ENCODE assay signal across 13 cellular contexts in genomic region chr1:24981632-24982007, GRCh38. TPM values are rescaled to one million over a fixed set of nuclear protein-coding genes. Genes with fewer than 3 reads are reported as not detected.
A peak's percentile ranks its signal among the peaks of the same experiment; 100 is the strongest.
DNase-seq lines count a peak whose midpoint lies in the region; ATAC-seq and TF ChIP-seq lines count a peak whose summit lies in the region.
"Had no signal": no experiment of that assay in that cellular context is flagged by ENCODE, and none has a peak within 500 bp of the region (broad histone marks: within the 10 kb centered on the region; RNA-seq: fewer than 3 reads in every experiment).

No MANE protein-coding gene starts in this region.

- no peak for TF ChIP-seq CTCF in HFFc6 (IDR thresholded peaks at IDR 0.05)

- no peaks in the 10 kb centered on the region for H3K27me3 Mint-ChIP-seq in T-cell
- H3K27me3 Mint-ChIP-seq in activated naive CD8-positive, alpha-beta T cell treated with anti-CD3 and anti-CD28 coated beads, Interleukin-2, amount 50 U/mL, for 24 hours, result no peaks in the 10 kb centered on the region
- H3K27me3 Mint-ChIP-seq in HFFc6 (ENCODE audit: insufficient read depth), result peaks cover 36% of the 10 kb centered on the region

- CTCF ChIA-PET in T-cell (lab: Charles Lee), result interaction anchor here in 1 of 2 donors (1.9 kb wide), 1 partner anchor 10 kb away, joined by 4 read pairs; no protein-coding TSS in a partner anchor

- H3K9me3 Mint-ChIP-seq in T-cell, result peaks cover 3 to 4% (median 3%) of the 10 kb centered on the region in 3 donors
- peaks cover 10% of the 10 kb centered on the region for H3K9me3 Mint-ChIP-seq in activated naive CD8-positive, alpha-beta T cell treated with anti-CD3 and anti-CD28 coated beads, Interleukin-2, amount 50 U/mL, for 24 hours
- H3K9me3 Mint-ChIP-seq in HFFc6, result peaks cover 12% of the 10 kb centered on the region

- DNase-seq in T-cell (peak in 10 of 34 experiments; percentile 24 to 42 (median 34)), HFFc6 (no peak), T1000 (lab: John Stamatoyannopoulos, UW) (no peak), NOMO-1 treated with dmso at 0.1 percent for 144 hours (lab: John Stamatoyannopoulos, UW; ENCODE audit: unreplicated experiment) (no peak)
- peak; percentile 34 for DNase-seq in activated CD4-positive, alpha-beta T cell treated with anti-CD3 and anti-CD28 coated beads, Interleukin-2, amount 50 U/mL, for 1 hour
- DNase-seq in activated naive CD8-positive, alpha-beta T cell treated with anti-CD3 and anti-CD28 coated beads, Interleukin-2, amount 50 U/mL, for 24 hours, result no peak
- peak; percentile 64 for DNase-seq in stimulated activated CD8-positive, alpha-beta memory T cell treated with anti-CD3 and anti-CD28 coated beads, Interleukin-4, amount 100 ng/mL, for 48 hours
- DNase-seq: KG1, NCI-H146, thyroid gland had no signal

- H3K4me3 Mint-ChIP-seq in T-cell (peak overlapping the region in 2 of 3 donors; percentile 11 to 78), HFFc6 (no peak overlapping the region)
- H3K4me3 Mint-ChIP-seq in activated naive CD8-positive, alpha-beta T cell treated with anti-CD3 and anti-CD28 coated beads, Interleukin-2, amount 50 U/mL, for 24 hours, result peak overlapping the region; percentile 47

- POLR2A ChIA-PET in T-cell (lab: Charles Lee), result interaction anchor here in 1 of 2 donors (0.6 kb wide), 1 partner anchor 53 kb away, joined by 3 read pairs; no protein-coding TSS in a partner anchor

- H3K27ac Mint-ChIP-seq in T-cell (peak overlapping the region; percentile 77 to 88), HFFc6 (no peak overlapping the region)
- peak overlapping the region; percentile 96 for H3K27ac Mint-ChIP-seq in activated naive CD8-positive, alpha-beta T cell treated with anti-CD3 and anti-CD28 coated beads, Interleukin-2, amount 50 U/mL, for 24 hours

- ATAC-seq in T-cell (replicated peaks in 1 of 4), result peak; percentile 52 to 67 (median 62)
- peak; percentile 65 for ATAC-seq in activated naive CD8-positive, alpha-beta T cell treated with anti-CD3 and anti-CD28 coated beads, Interleukin-2, amount 50 U/mL, for 24 hours
- ATAC-seq: gastroesophageal sphincter had no signal

- H3K4me1 Mint-ChIP-seq in T-cell (peaks cover 91 to 94% (median 93%) of the 10 kb centered on the region in 3 donors), HFFc6 (ENCODE audit: low read depth) (no peaks in the 10 kb centered on the region)
- peaks cover 94% of the 10 kb centered on the region for H3K4me1 Mint-ChIP-seq in activated naive CD8-positive, alpha-beta T cell treated with anti-CD3 and anti-CD28 coated beads, Interleukin-2, amount 50 U/mL, for 24 hours

- no peaks in the 10 kb centered on the region for H3K36me3 Mint-ChIP-seq in T-cell
- H3K36me3 Mint-ChIP-seq in activated naive CD8-positive, alpha-beta T cell treated with anti-CD3 and anti-CD28 coated beads, Interleukin-2, amount 50 U/mL, for 24 hours (ENCODE audit: low read depth), result peaks cover 22% of the 10 kb centered on the region
- peaks cover 13% of the 10 kb centered on the region for H3K36me3 Mint-ChIP-seq in HFFc6 (ENCODE audit: low read depth)

RNA-seq across cellular contexts. Expression of gene RUNX3, which starts 51.5 kb away (rescaled TPM):
- total RNA-seq in T-cell, result 100 to 1,000 TPM; 140 to 220 (median 145) TPM
- not detected for total RNA-seq in HFFc6 (2021; fragmentation: NEBNext Ultra II Directional; extraction: Animal tissue kit (Norgen Biotek cat#: 25700))
- total RNA-seq: cardiac muscle cell, endothelial cell of umbilical vein had no signal

Comparison
In these comparisons a context has a peak if more than half of its experiments do, and no peak if none do; other contexts are left out.
1. DNase-seq: peak in activated CD4-positive, alpha-beta T cell treated with anti-CD3 and anti-CD28 coated beads, Interleukin-2, amount 50 U/mL, for 1 hour (single experiment) and stimulated activated CD8-positive, alpha-beta memory T cell treated with anti-CD3 and anti-CD28 coated beads, Interleukin-4, amount 100 ng/mL, for 48 hours (single experiment); none in activated naive CD8-positive, alpha-beta T cell treated with anti-CD3 and anti-CD28 coated beads, Interleukin-2, amount 50 U/mL, for 24 hours (single experiment), HFFc6 (single experiment), T1000 (single experiment) and NOMO-1 treated with dmso at 0.1 percent for 144 hours (single experiment).
2. RNA of gene RUNX3, which starts 51.5 kb away (total RNA-seq): 140 to 220 TPM in T-cell; not detected in HFFc6; every median in the first group is over 100 times any median in the second.